In the genomic region with DNA sequence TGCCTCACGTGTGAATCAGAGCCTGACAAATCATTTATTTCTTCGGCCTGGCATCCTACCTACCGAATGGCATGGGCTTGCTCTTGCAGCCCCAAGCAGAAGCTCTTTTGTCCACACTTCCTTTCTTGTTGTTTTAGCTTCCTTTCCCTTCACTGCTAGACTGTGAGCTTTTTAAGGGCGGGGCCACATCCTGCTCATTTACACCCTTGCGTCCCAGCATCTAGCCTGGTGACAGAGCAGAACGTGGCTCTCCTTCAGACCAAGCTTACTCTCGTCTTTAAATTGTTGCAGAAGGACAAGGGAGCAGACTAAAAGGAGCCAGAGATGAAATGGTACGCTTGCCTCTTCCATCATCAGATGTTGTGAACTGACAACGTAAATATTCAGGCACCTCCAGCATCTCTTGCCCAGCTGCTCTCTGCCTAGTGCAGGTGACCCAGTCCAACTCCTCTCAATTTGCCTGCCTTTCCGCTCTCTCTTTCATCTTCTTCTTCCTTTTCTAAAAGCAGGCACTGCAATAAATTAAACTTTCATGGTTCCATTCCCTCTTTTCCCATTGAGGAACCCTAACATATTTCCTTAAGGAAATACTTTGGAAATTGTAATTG, we compare ENCODE assay signal across 9 cellular contexts.
DNase-seq lines count a peak whose midpoint lies in the region; ATAC-seq, FAIRE-seq and TF ChIP-seq lines count a peak whose summit lies in the region.
"Had no signal": no experiment of that assay in that cellular context is flagged by ENCODE, and none has a peak within 500 bp of the region (broad histone marks: within the 10 kb centered on the region; RNA-seq: fewer than 3 reads in every experiment).

No MANE protein-coding gene starts in this region.

- ATAC-seq in pancreas = no peak
- no peak for ATAC-seq in Right ventricle myocardium inferior
- no peak for ATAC-seq in HG03108 (IDR thresholded peaks at IDR 0.05; ENCODE audit: unreplicated experiment)

- H3K36me3 ChIP-seq in pancreas = no peaks in the 10 kb centered on the region

- POLR2A ChIA-PET in activated CD4-positive, alpha-beta memory T cell treated with anti-CD3 and anti-CD28 coated beads, Interleukin-2, amount 10 ng/mL, durations not matched to agents 7 days and 5 days (lab: Charles Lee) = interaction anchor here (0.7 to 6.1 kb wide), 18 partner anchors 9 to 477 kb away, joined by 3 to 94 read pairs (median 4); a partner anchor contains a TSS

- peak overlapping the region; percentile 84 for H3K27ac Mint-ChIP-seq in activated CD4-positive, alpha-beta memory T cell treated with anti-CD3 and anti-CD28 coated beads, Interleukin-2, amount 10 ng/mL, durations not matched to agents 7 days and 5 days
- H3K27ac Mint-ChIP-seq in type B pancreatic cell = peak overlapping the region; percentile 50

- H3K27me3 ChIP-seq in pancreas = no peaks in the 10 kb centered on the region

- peaks cover 0 to 3% (median 0%) of the 10 kb centered on the region in 3 donors for H3K4me1 ChIP-seq in pancreas

- TF ChIP-seq CTCF in epithelial cell of esophagus (IDR thresholded peaks at IDR 0.05; ENCODE audit: insufficient read depth, low read depth, low read length, missing control alignments) (no peak), type B pancreatic cell (conservative IDR thresholded peaks at IDR 0.05) (no peak), pancreas (IDR thresholded peaks at IDR 0.05) (no peak)

- peaks cover 33% of the 10 kb centered on the region for H3K36me3 Mint-ChIP-seq in activated CD4-positive, alpha-beta memory T cell treated with anti-CD3 and anti-CD28 coated beads, Interleukin-2, amount 10 ng/mL, durations not matched to agents 7 days and 5 days (ENCODE audit: low read depth)
- H3K36me3 Mint-ChIP-seq in type B pancreatic cell = no peaks in the 10 kb centered on the region

- peak overlapping the region; percentile 67 for H3K4me3 Mint-ChIP-seq in activated CD4-positive, alpha-beta memory T cell treated with anti-CD3 and anti-CD28 coated beads, Interleukin-2, amount 10 ng/mL, durations not matched to agents 7 days and 5 days
- no peak overlapping the region for H3K4me3 Mint-ChIP-seq in type B pancreatic cell

- H3K4me3 ChIP-seq in epithelial cell of esophagus (ENCODE audit: low read length) (no peak overlapping the region), pancreas (no peak overlapping the region)

- H3K27me3 Mint-ChIP-seq in activated CD4-positive, alpha-beta memory T cell treated with anti-CD3 and anti-CD28 coated beads, Interleukin-2, amount 10 ng/mL, durations not matched to agents 7 days and 5 days = no peaks in the 10 kb centered on the region
- no peaks in the 10 kb centered on the region for H3K27me3 Mint-ChIP-seq in type B pancreatic cell

- intact Hi-C loops in pancreas (cut with DNase I) = no loop called here
- intact Hi-C loops in Right ventricle myocardium inferior (cut with DNase I) = loop anchor here (5.0 kb wide), 1 partner anchor 229 kb away; a partner anchor contains a TSS

- no peaks in the 10 kb centered on the region for H3K9me3 ChIP-seq in pancreas

- H3K4me1 Mint-ChIP-seq in activated CD4-positive, alpha-beta memory T cell treated with anti-CD3 and anti-CD28 coated beads, Interleukin-2, amount 10 ng/mL, durations not matched to agents 7 days and 5 days = peaks cover 69% of the 10 kb centered on the region
- H3K4me1 Mint-ChIP-seq in type B pancreatic cell (ENCODE audit: unreplicated experiment) = no peaks in the 10 kb centered on the region

- 77 to 83% methylated on average over 10 of the region's 10 CpGs for WGBS in pancreas, 2 donors

- H3K9me3 Mint-ChIP-seq in activated CD4-positive, alpha-beta memory T cell treated with anti-CD3 and anti-CD28 coated beads, Interleukin-2, amount 10 ng/mL, durations not matched to agents 7 days and 5 days = peaks cover 4% of the 10 kb centered on the region
- no peaks in the 10 kb centered on the region for H3K9me3 Mint-ChIP-seq in type B pancreatic cell

- DNase-seq in activated gamma-delta T cell treated with Interleukin-2 at 50 U/mL for 16 hours (peak; percentile 55), activated gamma-delta T cell (lab: John Stamatoyannopoulos, UW) (no peak), epithelial cell of esophagus (ENCODE audit: low read depth) (peak; percentile 32), type B pancreatic cell (ENCODE audit: extremely low spot score, unreplicated experiment) (no peak), pancreas (no peak), Right ventricle myocardium inferior (ENCODE audit: missing footprints) (no peak)
- DNase-seq in activated CD4-positive, alpha-beta memory T cell treated with anti-CD3 and anti-CD28 coated beads, Interleukin-2, amount 10 ng/mL, durations not matched to agents 7 days and 5 days = peak; percentile 78
- DNase-seq: NCI-H1694 had no signal

- H3K27ac ChIP-seq in pancreas = no peak overlapping the region

- CTCF ChIA-PET in activated CD4-positive, alpha-beta memory T cell treated with anti-CD3 and anti-CD28 coated beads, Interleukin-2, amount 10 ng/mL, durations not matched to agents 7 days and 5 days (lab: Charles Lee) = interaction anchor here (0.8 to 2.6 kb wide), 7 partner anchors 9 to 228 kb away, joined by 3 to 25 read pairs (median 6); a partner anchor contains a TSS

- FAIRE-seq in pancreas (lab: Jason Lieb, UNC) = no peak

Comparison
In these comparisons a context has a peak if more than half of its experiments do, and no peak if none do; other contexts are left out.
1. DNase-seq: peak in activated gamma-delta T cell treated with Interleukin-2 at 50 U/mL for 16 hours (single experiment), activated CD4-positive, alpha-beta memory T cell treated with anti-CD3 and anti-CD28 coated beads, Interleukin-2, amount 10 ng/mL, durations not matched to agents 7 days and 5 days (single experiment) and epithelial cell of esophagus (single experiment); none in activated gamma-delta T cell (single experiment), type B pancreatic cell (single experiment), pancreas (0 of 6) and Right ventricle myocardium inferior (single experiment).